2 cellular contexts compared by ENCODE assay signal in the genomic region with DNA sequence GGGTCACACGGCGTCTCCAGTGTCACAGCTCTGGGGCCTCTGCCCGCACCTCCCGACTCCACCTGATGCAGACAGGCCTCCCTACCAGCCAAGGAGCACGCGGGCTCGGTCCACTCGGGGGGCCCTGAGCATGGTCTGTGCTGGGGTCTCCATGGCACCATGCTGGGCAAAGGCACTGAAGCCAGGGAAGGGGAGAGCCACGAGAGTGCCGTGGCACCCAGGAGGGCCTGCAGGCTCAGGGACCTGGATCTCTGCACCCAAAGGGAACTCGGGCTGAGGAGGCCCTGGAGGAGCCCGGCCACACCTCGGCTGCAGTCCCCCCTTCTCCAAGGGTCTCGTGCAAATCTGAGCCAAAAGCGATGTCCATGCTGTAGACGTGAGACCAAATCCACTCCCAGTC. TPM values are rescaled to one million over a fixed set of nuclear protein-coding genes. Genes with fewer than 3 reads are reported as not detected.
"Had no signal": no experiment of that assay in that cellular context is flagged by ENCODE, and none has a peak within 500 bp of the region (broad histone marks: within the 10 kb centered on the region; RNA-seq: fewer than 3 reads in every experiment).

No MANE protein-coding gene starts in this region.

RNA-seq across cellular contexts. Expression of a gene that starts 59.9 kb away (rescaled TPM):
- total RNA-seq: pulmonary artery endothelial cell, SJSA1 had no signal
